In the genomic region with DNA sequence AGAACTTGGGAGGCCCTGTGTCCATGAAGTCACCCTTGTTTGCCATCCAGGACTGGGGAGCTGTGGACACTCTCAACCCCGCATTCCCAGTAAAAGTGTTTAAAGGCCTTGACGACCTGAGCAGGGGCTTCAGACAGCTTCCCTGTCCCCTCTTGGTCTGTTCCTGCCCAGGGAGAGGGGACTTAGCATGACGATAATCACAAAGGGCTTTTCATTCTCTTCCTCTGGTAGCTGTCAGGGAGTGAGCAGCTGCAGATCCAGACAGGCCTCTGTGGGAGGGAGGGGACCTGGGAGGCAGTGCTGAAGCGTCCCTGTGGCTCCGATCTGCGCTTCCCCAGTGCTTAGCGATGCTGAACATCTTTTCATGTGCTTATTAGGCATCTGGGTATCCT, we compare ENCODE assay signal across 11 cellular contexts.
DNase-seq lines count a peak whose midpoint lies in the region; ATAC-seq, FAIRE-seq and TF ChIP-seq lines count a peak whose summit lies in the region.
"Had no signal": no experiment of that assay in that cellular context is flagged by ENCODE, and none has a peak within 500 bp of the region (broad histone marks: within the 10 kb centered on the region; RNA-seq: fewer than 3 reads in every experiment).

No MANE protein-coding gene starts in this region.

- H3K27ac ChIP-seq in H1 (ENCODE audit: low read depth, low read length), result no peak overlapping the region
- H3K27ac ChIP-seq: lower lobe of right lung had no signal

- no peaks in the 10 kb centered on the region for H3K23me2 ChIP-seq in H1 (ENCODE audit: low read depth, low read length)

- peaks cover 2% of the 10 kb centered on the region for H3K9me3 Mint-ChIP-seq in nephron

- no peaks in the 10 kb centered on the region for H3K9me3 ChIP-seq in H1 (ENCODE audit: insufficient read depth in 2 of 2, low read depth in 1 of 2, low read length in 1 of 2)
- H3K9me3 ChIP-seq: lower lobe of right lung had no signal

- H3K36me3 ChIP-seq in H1 (ENCODE audit: control insufficient read depth in 2 of 4, insufficient read depth in 4 of 4, low read length in 3 of 4), result no peaks in the 10 kb centered on the region
- H3K36me3 ChIP-seq: lower lobe of right lung had no signal

- no peak overlapping the region for H4K8ac ChIP-seq in H1 (ENCODE audit: extremely low read depth, insufficient read depth, low read length)

- TF ChIP-seq CTCF in H1 (IDR thresholded peaks at IDR 0.05; ENCODE audit: control extremely low read depth in 1 of 3, insufficient read depth in 1 of 3, low read depth in 1 of 3, low read length in 3 of 3) (no peak), nephron (IDR thresholded peaks at IDR 0.05; ENCODE audit: unreplicated experiment in 3 of 3) (no peak)

- no peak overlapping the region for H4K91ac ChIP-seq in H1 (replicated peaks; ENCODE audit: insufficient read length, low read length)

- H4K20me1 ChIP-seq in H1 (replicated peaks in 1 of 2; ENCODE audit: control insufficient read depth in 1 of 2, insufficient read depth in 2 of 2, low read length in 2 of 2), result no peaks in the 10 kb centered on the region

- no peaks in the 10 kb centered on the region for H3K27me3 ChIP-seq in H1 (replicated peaks in 1 of 4; ENCODE audit: control insufficient read depth in 3 of 4, extremely low read depth in 1 of 4, insufficient read depth in 3 of 4, low read length in 3 of 4)

- peak overlapping the region; percentile 49; the same call in 1 of the 2 replicates for H2BK5ac ChIP-seq in H1 (ENCODE audit: low read depth, low read length)

- no peak overlapping the region for H3K14ac ChIP-seq in H1 (ENCODE audit: insufficient read length)

- no peak for FAIRE-seq in H1 (lab: Jason Lieb, UNC)

- CTCF ChIA-PET in H1 (lab: Charles Lee; ENCODE audit: partially characterized antibody), result interaction anchor here (1.2 to 1.4 kb wide), 2 partner anchors 13 to 20 kb away, joined by 3 to 5 read pairs; no protein-coding TSS in a partner anchor

- peak overlapping the region; percentile 63 to 90 (median 86) for H3K27ac Mint-ChIP-seq in nephron

- TF ChIP-seq POLR2A in H1 (IDR thresholded peaks at IDR 0.05; ENCODE audit: control extremely low read depth in 1 of 2, low read depth in 2 of 2, low read length in 2 of 2), result no peak

- peaks cover 34% of the 10 kb centered on the region for H3K4me1 Mint-ChIP-seq in nephron

- no peak overlapping the region for H3K4me3 Mint-ChIP-seq in nephron

- H3K56ac ChIP-seq in H1 (replicated peaks; ENCODE audit: insufficient read length, low read depth, low read length), result no peak overlapping the region

- H2AK5ac ChIP-seq in H1 (ENCODE audit: low read depth, low read length), result no peak overlapping the region

- H2BK20ac ChIP-seq in H1 (ENCODE audit: low read length), result no peak overlapping the region

- H3K79me1 ChIP-seq in H1 (ENCODE audit: low read depth, low read length), result no peaks in the 10 kb centered on the region

- 17% methylated on average over 4 of the region's 7 CpGs; no CpG with 5 or more reads in 1 of the 2 experiments for WGBS in H1 (ENCODE audit: extremely low coverage in 1 of 2, insufficient coverage in 1 of 2, insufficient read length in 1 of 2, insufficient replicate concordance in 2 of 2, low coverage in 1 of 2, low lambda C conversion rate in 2 of 2, missing lambda C conversion rate in 1 of 2), 2 experiments

- H2BK120ac ChIP-seq in H1 (replicated peaks; ENCODE audit: low read depth, low read length), result peak overlapping the region; percentile 66

- H3K36me3 Mint-ChIP-seq in nephron (ENCODE audit: low read depth), result no peaks in the 10 kb centered on the region

- 0 out of 2 replicates have a peak overlapping the region, but pooled peaks have one; percentile 78 for H3K18ac ChIP-seq in H1 (ENCODE audit: extremely low read depth, low read length)

- 0 out of 2 replicates have a peak overlapping the region, but pooled peaks have one; percentile 43 for H2BK12ac ChIP-seq in H1 (ENCODE audit: low read depth, low read length)

- H3K27me3 Mint-ChIP-seq in nephron (ENCODE audit: low read depth), result peaks cover 4% of the 10 kb centered on the region

- H2AFZ ChIP-seq in H1 (ENCODE audit: low read length), result no peak overlapping the region

- TF ChIP-seq EP300 in H1 (IDR thresholded peaks at IDR 0.05; ENCODE audit: borderline replicate concordance in 1 of 2, low read depth in 2 of 2, low read length in 2 of 2), result no peak

- 0 out of 4 replicates have a peak, but pooled peaks of 1 of the 2 experiments have one; percentile 10 for TF ChIP-seq RAD21 in H1 (IDR thresholded peaks at IDR 0.05 in 1 of 2, conservative IDR thresholded peaks at IDR 0.05 in 1 of 2; ENCODE audit: low read depth in 2 of 2, low read length in 2 of 2)

- DNase-seq in COLO668 (lab: John Stamatoyannopoulos, UW; ENCODE audit: unreplicated experiment) (peak; percentile 49), NCI-H524 (lab: John Stamatoyannopoulos, UW) (peak; percentile 28 to 64), H1 (ENCODE audit: low read depth in 1 of 2, low spot score in 2 of 2) (peak in 1 of 2 experiments; percentile 49)
- DNase-seq in stimulated activated CD4-positive, alpha-beta T cell treated with anti-CD3 and anti-CD28 coated beads, Interleukin-2, amount 100 ng/mL, for 24 hours, result no peak
- DNase-seq in stimulated activated naive CD4-positive, alpha-beta T cell (lab: John Stamatoyannopoulos, UW), result no peak
- DNase-seq: anterior cingulate cortex, lower lobe of right lung, NCI-H774 had no signal

- POLR2A ChIA-PET in H1 (lab: Charles Lee; ENCODE audit: partially characterized antibody), result interaction anchor here (0.8 kb wide), 1 partner anchor 10 kb away, joined by 3 read pairs; no protein-coding TSS in a partner anchor

- H3K9ac ChIP-seq in H1 (replicated peaks in 1 of 4; ENCODE audit: extremely low read depth in 1 of 4, low read depth in 3 of 4, low read length in 3 of 4), result no peak overlapping the region

- H3K4me1 ChIP-seq in H1 (replicated peaks in 1 of 4; ENCODE audit: control insufficient read depth in 3 of 4, insufficient read depth in 4 of 4, low read length in 3 of 4), result peaks cover 0 to 7% (median 5%) of the 10 kb centered on the region in 4 experiments; a peak in 4 of 7 replicates
- H3K4me1 ChIP-seq: lower lobe of right lung had no signal

- H3K4ac ChIP-seq in H1 (replicated peaks; ENCODE audit: insufficient read length, low read depth, low read length), result no peak overlapping the region

- no peak overlapping the region for H4K5ac ChIP-seq in H1 (ENCODE audit: insufficient read length, low read depth, low read length)

- peak overlapping the region in 1 of 4 experiments; percentile 2; a peak in 1 of 8 replicates for H3K4me3 ChIP-seq in H1 (ENCODE audit: extremely low read depth in 1 of 4, insufficient read depth in 2 of 4, low read depth in 3 of 4, low read length in 4 of 4)
- H3K4me3 ChIP-seq: lower lobe of right lung had no signal

- peak overlapping the region; percentile 42 to 45 for H3K4me2 ChIP-seq in H1 (ENCODE audit: insufficient read depth in 1 of 2, low read depth in 2 of 2, low read length in 2 of 2)

- H3K79me2 ChIP-seq in H1 (ENCODE audit: control insufficient read depth in 1 of 2, insufficient read depth in 2 of 2, low read length in 2 of 2), result no peaks in the 10 kb centered on the region

- no peak overlapping the region for H3K23ac ChIP-seq in H1 (ENCODE audit: insufficient read length)

- no peak for ATAC-seq in HG03139 (IDR thresholded peaks at IDR 0.05; ENCODE audit: unreplicated experiment)
- ATAC-seq in HG03442 (IDR thresholded peaks at IDR 0.05; ENCODE audit: unreplicated experiment), result no peak

- H2BK15ac ChIP-seq in H1 (ENCODE audit: low read length), result peak overlapping the region; percentile 75

TF ChIP-seq in H1, 55 proteins besides CTCF, POLR2A, EP300 and RAD21 (continues in another document):
- TF ChIP-seq CHD1 (IDR thresholded peaks at IDR 0.05; ENCODE audit: low read depth, low read length), result no peak
- TF ChIP-seq POU5F1 (IDR thresholded peaks at IDR 0.05; ENCODE audit: low read depth, low read length), result no peak
- 0 out of 4 replicates have a peak, but pooled peaks have one; percentile 52 to 76 for TF ChIP-seq SIN3A (conservative IDR thresholded peaks at IDR 0.05 in 1 of 2, IDR thresholded peaks at IDR 0.05 in 1 of 2; ENCODE audit: low read depth in 1 of 2, low read length in 2 of 2)

Comparison
In these comparisons a context has a peak if more than half of its experiments do, and no peak if none do; other contexts are left out.
1. DNase-seq: peak in COLO668 (single experiment) and NCI-H524 (2 of 2); none in stimulated activated CD4-positive, alpha-beta T cell treated with anti-CD3 and anti-CD28 coated beads, Interleukin-2, amount 100 ng/mL, for 24 hours (0 of 2) and stimulated activated naive CD4-positive, alpha-beta T cell (0 of 6).